8 cellular contexts compared by ENCODE assay signal in genomic region chr4:143559757-143560147, GRCh38. TPM values are rescaled to one million over a fixed set of nuclear protein-coding genes. Genes with fewer than 3 reads are reported as not detected.
DNase-seq lines count a peak whose midpoint lies in the region; ATAC-seq, FAIRE-seq and TF ChIP-seq lines count a peak whose summit lies in the region.

No MANE protein-coding gene starts in this region.

- H3K9me3 Mint-ChIP-seq in immature natural killer cell: no peaks in the 10 kb centered on the region
- peaks cover 0 to 3% of the 10 kb centered on the region in 2 donors for H3K9me3 Mint-ChIP-seq in stimulated activated naive B cell treated with anti-CD40 and anti-IgM and Interleukin-4, amounts not matched to agents 10 μg/mL and 1 μg/mL and 100 μg/mL, for 72 hours

- no peak for TF ChIP-seq POLR2A in GM12892 (IDR thresholded peaks at IDR 0.05; ENCODE audit: low read depth, low read length)

- H3K27ac Mint-ChIP-seq in immature natural killer cell: peak overlapping the region; percentile 88 to 98 (median 94)
- H3K27ac Mint-ChIP-seq in stimulated activated naive B cell treated with anti-CD40 and anti-IgM and Interleukin-4, amounts not matched to agents 10 μg/mL and 1 μg/mL and 100 μg/mL, for 72 hours: peak overlapping the region; percentile 97

- H3K27me3 Mint-ChIP-seq in immature natural killer cell (ENCODE audit: low read depth in 3 of 3): peaks cover 2 to 9% (median 8%) of the 10 kb centered on the region in 3 donors
- H3K27me3 Mint-ChIP-seq in stimulated activated naive B cell treated with anti-CD40 and anti-IgM and Interleukin-4, amounts not matched to agents 10 μg/mL and 1 μg/mL and 100 μg/mL, for 72 hours: no peaks in the 10 kb centered on the region

- no peaks in the 10 kb centered on the region for H3K36me3 Mint-ChIP-seq in immature natural killer cell
- H3K36me3 Mint-ChIP-seq in stimulated activated naive B cell treated with anti-CD40 and anti-IgM and Interleukin-4, amounts not matched to agents 10 μg/mL and 1 μg/mL and 100 μg/mL, for 72 hours: peaks cover 3 to 14% of the 10 kb centered on the region in 2 donors

- peak; percentile 79 for FAIRE-seq in GM12892 (lab: Jason Lieb, UNC)

- no peak for DNase-seq in GM12892 (ENCODE audit: insufficient read length)
- peak; percentile 10 for DNase-seq in HuH-7.5 (ENCODE audit: low spot score)
- DNase-seq in activated gamma-delta T cell (lab: John Stamatoyannopoulos, UW): peak; percentile 3
- DNase-seq in immature natural killer cell: peak in 1 of 3 donors; percentile 14
- DNase-seq in stimulated activated naive B cell treated with anti-CD40 and anti-IgM and Interleukin-4, amounts not matched to agents 10 μg/mL and 1 μg/mL and 100 μg/mL, for 72 hours: peak; percentile 8
- no peak for DNase-seq in HK-2 (ENCODE audit: unreplicated experiment)

- peaks cover 18 to 26% of the 10 kb centered on the region in 2 donors for H3K4me1 Mint-ChIP-seq in immature natural killer cell
- peaks cover 17 to 22% of the 10 kb centered on the region in 2 donors for H3K4me1 Mint-ChIP-seq in stimulated activated naive B cell treated with anti-CD40 and anti-IgM and Interleukin-4, amounts not matched to agents 10 μg/mL and 1 μg/mL and 100 μg/mL, for 72 hours

- ATAC-seq in stimulated activated naive B cell treated with anti-CD40 and anti-IgM and Interleukin-4, amounts not matched to agents 10 μg/mL and 1 μg/mL and 100 μg/mL, for 72 hours (replicated peaks): peak in 1 of 2 donors; percentile 40
- no peak for ATAC-seq in GM19467 (IDR thresholded peaks at IDR 0.05; ENCODE audit: unreplicated experiment)
- ATAC-seq in GM18870 (IDR thresholded peaks at IDR 0.05; ENCODE audit: unreplicated experiment): no peak

- H3K4me3 Mint-ChIP-seq in immature natural killer cell: peak overlapping the region; percentile 88 to 94 (median 91)
- peak overlapping the region; percentile 91 to 93 for H3K4me3 Mint-ChIP-seq in stimulated activated naive B cell treated with anti-CD40 and anti-IgM and Interleukin-4, amounts not matched to agents 10 μg/mL and 1 μg/mL and 100 μg/mL, for 72 hours

RNA-seq across cellular contexts. Expression of gene SMARCA5, which starts 46.2 kb away (rescaled TPM):
- 40.8 TPM for polyA plus RNA-seq in GM12892 (2012; ENCODE audit: missing spikeins)
- polyA plus RNA-seq in immature natural killer cell: 10 to 100 TPM; 18.7 to 34.9 (median 20.1) TPM

Comparison
In these comparisons a context has a peak if more than half of its experiments do, and no peak if none do; other contexts are left out.
1. DNase-seq: peak in HuH-7.5 (single experiment), activated gamma-delta T cell (single experiment) and stimulated activated naive B cell treated with anti-CD40 and anti-IgM and Interleukin-4, amounts not matched to agents 10 μg/mL and 1 μg/mL and 100 μg/mL, for 72 hours (single experiment); none in GM12892 (single experiment) and HK-2 (single experiment).